1 cellular context compared by ENCODE assay signal in genomic region chr1:61338899-61339298, GRCh38.
TF ChIP-seq lines count a peak whose summit lies in the region.

No MANE protein-coding gene starts in this region.

TF ChIP-seq in HepG2, 621 proteins besides CTCF, POLR2A, EP300 and RAD21 (continued from another document and continues in another):
- TF ChIP-seq ZNF570 (CRISPR knock-in tag; IDR thresholded peaks at IDR 0.05; ENCODE audit: borderline replicate concordance) = no peak
- TF ChIP-seq ZNF446 (CRISPR knock-in tag; IDR thresholded peaks at IDR 0.05) = no peak
- TF ChIP-seq ZMYM2 (CRISPR knock-in tag; IDR thresholded peaks at IDR 0.05) = no peak
- TF ChIP-seq ZNF609 (CRISPR knock-in tag; IDR thresholded peaks at IDR 0.05; ENCODE audit: borderline replicate concordance) = peak; percentile 55; the same call in 1 of the 2 replicates
- peak in 1 of 2 experiments; percentile 61; a peak in 1 of 4 replicates for TF ChIP-seq KLF16 (CRISPR knock-in tag; IDR thresholded peaks at IDR 0.05)
- TF ChIP-seq, protein P1, sequence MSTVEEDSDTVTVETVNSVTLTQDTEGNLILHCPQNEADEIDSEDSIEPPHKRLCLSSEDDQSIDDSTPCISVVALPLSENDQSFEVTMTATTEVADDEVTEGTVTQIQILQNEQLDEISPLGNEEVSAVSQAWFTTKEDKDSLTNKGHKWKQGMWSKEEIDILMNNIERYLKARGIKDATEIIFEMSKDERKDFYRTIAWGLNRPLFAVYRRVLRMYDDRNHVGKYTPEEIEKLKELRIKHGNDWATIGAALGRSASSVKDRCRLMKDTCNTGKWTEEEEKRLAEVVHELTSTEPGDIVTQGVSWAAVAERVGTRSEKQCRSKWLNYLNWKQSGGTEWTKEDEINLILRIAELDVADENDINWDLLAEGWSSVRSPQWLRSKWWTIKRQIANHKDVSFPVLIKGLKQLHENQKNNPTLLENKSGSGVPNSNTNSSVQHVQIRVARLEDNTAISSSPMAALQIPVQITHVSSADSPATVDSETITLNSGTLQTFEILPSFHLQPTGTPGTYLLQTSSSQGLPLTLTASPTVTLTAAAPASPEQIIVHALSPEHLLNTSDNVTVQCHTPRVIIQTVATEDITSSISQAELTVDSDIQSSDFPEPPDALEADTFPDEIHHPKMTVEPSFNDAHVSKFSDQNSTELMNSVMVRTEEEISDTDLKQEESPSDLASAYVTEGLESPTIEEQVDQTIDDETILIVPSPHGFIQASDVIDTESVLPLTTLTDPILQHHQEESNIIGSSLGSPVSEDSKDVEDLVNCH (CRISPR knock-in tag; IDR thresholded peaks at IDR 0.05) = no peak
- TF ChIP-seq ZNF282 (IDR thresholded peaks at IDR 0.05; ENCODE audit: partially characterized antibody) = no peak
- TF ChIP-seq ZNF83 (CRISPR knock-in tag; IDR thresholded peaks at IDR 0.05; ENCODE audit: borderline replicate concordance) = no peak
- no peak for TF ChIP-seq ZHX1 (CRISPR knock-in tag; IDR thresholded peaks at IDR 0.05; ENCODE audit: low read depth)
- TF ChIP-seq NFRKB (IDR thresholded peaks at IDR 0.05) = no peak
- no peak for TF ChIP-seq ZNF17 (CRISPR knock-in tag; IDR thresholded peaks at IDR 0.05)
- TF ChIP-seq RBM22 (optimal IDR thresholded peaks at IDR 0.05; ENCODE audit: low read length) = no peak
- no peak for TF ChIP-seq GLMP (CRISPR knock-in tag; IDR thresholded peaks at IDR 0.05; ENCODE audit: borderline replicate concordance)
- TF ChIP-seq ZNF773 (CRISPR knock-in tag; IDR thresholded peaks at IDR 0.05; ENCODE audit: borderline replicate concordance) = no peak
- TF ChIP-seq, protein P2, sequence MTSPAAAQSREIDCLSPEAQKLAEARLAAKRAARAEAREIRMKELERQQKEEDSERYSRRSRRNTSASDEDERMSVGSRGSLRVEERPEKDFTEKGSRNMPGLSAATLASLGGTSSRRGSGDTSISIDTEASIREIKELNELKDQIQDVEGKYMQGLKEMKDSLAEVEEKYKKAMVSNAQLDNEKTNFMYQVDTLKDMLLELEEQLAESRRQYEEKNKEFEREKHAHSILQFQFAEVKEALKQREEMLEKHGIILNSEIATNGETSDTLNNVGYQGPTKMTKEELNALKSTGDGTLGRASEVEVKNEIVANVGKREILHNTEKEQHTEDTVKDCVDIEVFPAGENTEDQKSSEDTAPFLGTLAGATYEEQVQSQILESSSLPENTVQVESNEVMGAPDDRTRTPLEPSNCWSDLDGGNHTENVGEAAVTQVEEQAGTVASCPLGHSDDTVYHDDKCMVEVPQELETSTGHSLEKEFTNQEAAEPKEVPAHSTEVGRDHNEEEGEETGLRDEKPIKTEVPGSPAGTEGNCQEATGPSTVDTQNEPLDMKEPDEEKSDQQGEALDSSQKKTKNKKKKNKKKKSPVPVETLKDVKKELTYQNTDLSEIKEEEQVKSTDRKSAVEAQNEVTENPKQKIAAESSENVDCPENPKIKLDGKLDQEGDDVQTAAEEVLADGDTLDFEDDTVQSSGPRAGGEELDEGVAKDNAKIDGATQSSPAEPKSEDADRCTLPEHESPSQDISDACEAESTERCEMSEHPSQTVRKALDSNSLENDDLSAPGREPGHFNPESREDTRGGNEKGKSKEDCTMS (CRISPR knock-in tag; conservative IDR thresholded peaks at IDR 0.05) = no peak
- TF ChIP-seq ZNF430 (CRISPR knock-in tag; IDR thresholded peaks at IDR 0.05) = no peak
- no peak for TF ChIP-seq TRIM22 (IDR thresholded peaks at IDR 0.05)
- no peak for TF ChIP-seq ZNF12 (CRISPR knock-in tag; IDR thresholded peaks at IDR 0.05)
- TF ChIP-seq RARA (CRISPR knock-in tag; IDR thresholded peaks at IDR 0.05) = peak; percentile 80
- TF ChIP-seq SMARCC2 (IDR thresholded peaks at IDR 0.05) = 0 out of 2 replicates have a peak, but pooled peaks have one; percentile 42
- TF ChIP-seq FOXO1 (CRISPR knock-in tag; IDR thresholded peaks at IDR 0.05) = peak; percentile 60; the same call in 1 of the 2 replicates
- TF ChIP-seq CREM (IDR thresholded peaks at IDR 0.05) = peak; percentile 72; the same call in 1 of the 2 replicates
- no peak for TF ChIP-seq CREM (CRISPR knock-in tag; IDR thresholded peaks at IDR 0.05)
- no peak for TF ChIP-seq KDM4B (CRISPR knock-in tag; IDR thresholded peaks at IDR 0.05)
- TF ChIP-seq ZSCAN20 (CRISPR knock-in tag; IDR thresholded peaks at IDR 0.05; ENCODE audit: borderline replicate concordance) = no peak
- TF ChIP-seq ATF1 (CRISPR knock-in tag; IDR thresholded peaks at IDR 0.05) = no peak
- no peak for TF ChIP-seq SOX6 (IDR thresholded peaks at IDR 0.05)
- peak; percentile 89 for TF ChIP-seq SOX6 (CRISPR knock-in tag; IDR thresholded peaks at IDR 0.05)
- no peak for TF ChIP-seq TIGD3 (CRISPR knock-in tag; IDR thresholded peaks at IDR 0.05; ENCODE audit: borderline replicate concordance)
- TF ChIP-seq SP2 (CRISPR knock-in tag; IDR thresholded peaks at IDR 0.05) = no peak
- no peak for TF ChIP-seq ZBTB49 (CRISPR knock-in tag; IDR thresholded peaks at IDR 0.05; ENCODE audit: borderline replicate concordance)
- no peak for TF ChIP-seq HNRNPLL (IDR thresholded peaks at IDR 0.05; ENCODE audit: low read depth, low read length, poor library complexity, severe bottlenecking)
- TF ChIP-seq, protein P3, sequence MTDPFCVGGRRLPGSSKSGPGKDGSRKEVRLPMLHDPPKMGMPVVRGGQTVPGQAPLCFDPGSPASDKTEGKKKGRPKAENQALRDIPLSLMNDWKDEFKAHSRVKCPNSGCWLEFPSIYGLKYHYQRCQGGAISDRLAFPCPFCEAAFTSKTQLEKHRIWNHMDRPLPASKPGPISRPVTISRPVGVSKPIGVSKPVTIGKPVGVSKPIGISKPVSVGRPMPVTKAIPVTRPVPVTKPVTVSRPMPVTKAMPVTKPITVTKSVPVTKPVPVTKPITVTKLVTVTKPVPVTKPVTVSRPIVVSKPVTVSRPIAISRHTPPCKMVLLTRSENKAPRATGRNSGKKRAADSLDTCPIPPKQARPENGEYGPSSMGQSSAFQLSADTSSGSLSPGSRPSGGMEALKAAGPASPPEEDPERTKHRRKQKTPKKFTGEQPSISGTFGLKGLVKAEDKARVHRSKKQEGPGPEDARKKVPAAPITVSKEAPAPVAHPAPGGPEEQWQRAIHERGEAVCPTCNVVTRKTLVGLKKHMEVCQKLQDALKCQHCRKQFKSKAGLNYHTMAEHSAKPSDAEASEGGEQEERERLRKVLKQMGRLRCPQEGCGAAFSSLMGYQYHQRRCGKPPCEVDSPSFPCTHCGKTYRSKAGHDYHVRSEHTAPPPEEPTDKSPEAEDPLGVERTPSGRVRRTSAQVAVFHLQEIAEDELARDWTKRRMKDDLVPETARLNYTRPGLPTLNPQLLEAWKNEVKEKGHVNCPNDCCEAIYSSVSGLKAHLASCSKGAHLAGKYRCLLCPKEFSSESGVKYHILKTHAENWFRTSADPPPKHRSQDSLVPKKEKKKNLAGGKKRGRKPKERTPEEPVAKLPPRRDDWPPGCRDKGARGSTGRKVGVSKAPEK (CRISPR knock-in tag; IDR thresholded peaks at IDR 0.05; ENCODE audit: borderline replicate concordance) = no peak
